ENCODE assay signal across 9 cellular contexts in genomic region chr9:75002422-75003023, GRCh38. TPM values are rescaled to one million over a fixed set of nuclear protein-coding genes. Genes with fewer than 3 reads are reported as not detected.
DNase-seq lines count a peak whose midpoint lies in the region; ATAC-seq and TF ChIP-seq lines count a peak whose summit lies in the region.
"Had no signal": no experiment of that assay in that cellular context is flagged by ENCODE, and none has a peak within 500 bp of the region (broad histone marks: within the 10 kb centered on the region; RNA-seq: fewer than 3 reads in every experiment).

No MANE protein-coding gene starts in this region.

- H3K4me3 ChIP-seq in sigmoid colon, result no peak overlapping the region

- TF ChIP-seq EP300 in sigmoid colon (IDR thresholded peaks at IDR 0.05), result no peak

- peak in 1 of 4 experiments; percentile 4 for TF ChIP-seq CTCF in sigmoid colon (IDR thresholded peaks at IDR 0.05)

- intact Hi-C loops in sigmoid colon (cut with DNase I), result loop anchor here (1.0 kb wide), 1 partner anchor 228 kb away; no protein-coding TSS in a partner anchor

- no peak for DNase-seq in effector memory CD8-positive, alpha-beta T cell
- DNase-seq in NCI-H1436 (lab: John Stamatoyannopoulos, UW) (no peak), NCI-H187 (lab: John Stamatoyannopoulos, UW) (no peak), NCI-H2196 treated with DMSO at 0.1 percent for 48 hours (lab: John Stamatoyannopoulos, UW; ENCODE audit: unreplicated experiment) (no peak), sigmoid colon (no peak)
- DNase-seq: activated naive CD4-positive, alpha-beta T cell treated with anti-CD3 and anti-CD28 coated beads, Interleukin-2, amount 10 ng/mL, durations not matched to agents 7 days and 5 days had no signal

- H3K27me3 ChIP-seq in sigmoid colon, result no peaks in the 10 kb centered on the region

- H3K27me3 Mint-ChIP-seq in effector memory CD8-positive, alpha-beta T cell, result no peaks in the 10 kb centered on the region
- H3K27me3 Mint-ChIP-seq: activated naive CD4-positive, alpha-beta T cell treated with anti-CD3 and anti-CD28 coated beads, Interleukin-2, amount 10 ng/mL, durations not matched to agents 7 days and 5 days had no signal

- peak; percentile 38 for ATAC-seq in GM18511 (IDR thresholded peaks at IDR 0.05; ENCODE audit: unreplicated experiment)
- ATAC-seq in GM21390 (IDR thresholded peaks at IDR 0.05; ENCODE audit: unreplicated experiment), result peak; percentile 27
- peak; percentile 15 for ATAC-seq in HG03108 (IDR thresholded peaks at IDR 0.05; ENCODE audit: unreplicated experiment)
- ATAC-seq in effector memory CD8-positive, alpha-beta T cell (replicated peaks), result peak; percentile 50

- H3K4me1 Mint-ChIP-seq in effector memory CD8-positive, alpha-beta T cell (ENCODE audit: low read depth in 2 of 2), result no peaks in the 10 kb centered on the region
- H3K4me1 Mint-ChIP-seq: activated naive CD4-positive, alpha-beta T cell treated with anti-CD3 and anti-CD28 coated beads, Interleukin-2, amount 10 ng/mL, durations not matched to agents 7 days and 5 days had no signal

- no peak overlapping the region for H3K27ac ChIP-seq in sigmoid colon

- no peaks in the 10 kb centered on the region for H3K36me3 ChIP-seq in sigmoid colon

- no peak overlapping the region for H3K4me3 Mint-ChIP-seq in effector memory CD8-positive, alpha-beta T cell
- H3K4me3 Mint-ChIP-seq: activated naive CD4-positive, alpha-beta T cell treated with anti-CD3 and anti-CD28 coated beads, Interleukin-2, amount 10 ng/mL, durations not matched to agents 7 days and 5 days had no signal

- H3K9me3 ChIP-seq in sigmoid colon, result no peaks in the 10 kb centered on the region

- 57 to 70% methylated on average over 4 of the region's 4 CpGs for WGBS in sigmoid colon, 2 donors

- TF ChIP-seq POLR2A in sigmoid colon (IDR thresholded peaks at IDR 0.05), result no peak

- H3K36me3 Mint-ChIP-seq in effector memory CD8-positive, alpha-beta T cell (ENCODE audit: insufficient read depth), result peaks cover 23% of the 10 kb centered on the region

- no peaks in the 10 kb centered on the region for H3K9me3 Mint-ChIP-seq in effector memory CD8-positive, alpha-beta T cell
- H3K9me3 Mint-ChIP-seq: activated naive CD4-positive, alpha-beta T cell treated with anti-CD3 and anti-CD28 coated beads, Interleukin-2, amount 10 ng/mL, durations not matched to agents 7 days and 5 days had no signal

- H3K27ac Mint-ChIP-seq in effector memory CD8-positive, alpha-beta T cell, result no peak overlapping the region
- H3K27ac Mint-ChIP-seq: activated naive CD4-positive, alpha-beta T cell treated with anti-CD3 and anti-CD28 coated beads, Interleukin-2, amount 10 ng/mL, durations not matched to agents 7 days and 5 days had no signal

- peaks cover 0 to 5% (median 2%) of the 10 kb centered on the region in 4 donors for H3K4me1 ChIP-seq in sigmoid colon

RNA-seq across cellular contexts. Expression of gene CARNMT1, which starts 25.6 kb away (rescaled TPM):
- 10 to 100 TPM; 12.8 to 18.6 (median 17.1) TPM for total RNA-seq in sigmoid colon
- 1 to 10 TPM; 4.8 to 7.9 (median 6.9) TPM for polyA plus RNA-seq in sigmoid colon

RNA-seq across cellular contexts. Expression of gene C9orf40, which starts 49.8 kb away (rescaled TPM):
- 1 to 10 TPM; 4.9 to 7.5 (median 5.9) TPM for total RNA-seq in sigmoid colon
- 10 to 100 TPM in 1 of 3 donors, 1 to 10 TPM in 2; 6.6 to 12.3 (median 7.7) TPM for polyA plus RNA-seq in sigmoid colon
